8 cellular contexts compared by ENCODE assay signal in genomic region chr2:10080536-10081304, GRCh38. TPM values are rescaled to one million over a fixed set of nuclear protein-coding genes. Genes with fewer than 3 reads are reported as not detected.
A peak's percentile ranks its signal among the peaks of the same experiment; 100 is the strongest.
DNase-seq lines count a peak whose midpoint lies in the region; ATAC-seq and TF ChIP-seq lines count a peak whose summit lies in the region.

No MANE protein-coding gene starts in this region.

- H3K36me3 ChIP-seq in BJ (ENCODE audit: control insufficient read depth, insufficient read depth, low read length): no peaks in the 10 kb centered on the region

- H3K4me1 Mint-ChIP-seq in endothelial cell (ENCODE audit: unreplicated experiment): peaks cover 6% of the 10 kb centered on the region
- peaks cover 31% of the 10 kb centered on the region for H3K4me1 Mint-ChIP-seq in progenitor cell of endocrine pancreas (ENCODE audit: low read depth)

- CTCF ChIA-PET in BJ (lab: Yijun Ruan, JAX): interaction anchor here (0.6 to 11.7 kb wide), 6 partner anchors 8 to 579 kb away, joined by 3 to 101 read pairs (median 4); no protein-coding TSS in a partner anchor

- TF ChIP-seq CTCF in BJ (IDR thresholded peaks at IDR 0.05; ENCODE audit: insufficient read depth, low read depth, low read length) (no peak), endothelial cell (IDR thresholded peaks at IDR 0.05; ENCODE audit: unreplicated experiment) (no peak), progenitor cell of endocrine pancreas (IDR thresholded peaks at IDR 0.05; ENCODE audit: unreplicated experiment) (no peak)

- H3K9me3 Mint-ChIP-seq in endothelial cell (ENCODE audit: unreplicated experiment) (no peaks in the 10 kb centered on the region), progenitor cell of endocrine pancreas (ENCODE audit: low read depth) (no peaks in the 10 kb centered on the region)

- POLR2A ChIA-PET in BJ (lab: Charles Lee): interaction anchor here (0.7 kb wide), 1 partner anchor 352 kb away, joined by 12 read pairs; no protein-coding TSS in a partner anchor

- DNase-seq in BJ (ENCODE audit: low read depth) (no peak), MV-4-11 (lab: John Stamatoyannopoulos, UW) (peak; percentile 3), endothelial cell (ENCODE audit: low spot score) (peak; percentile 36), progenitor cell of endocrine pancreas (ENCODE audit: low spot score, unreplicated experiment) (no peak), DMS 273 treated with DMSO at 0.1 percent for 48 hours (lab: John Stamatoyannopoulos, UW) (no peak), AG08395 (ENCODE audit: low spot score) (no peak), NCI-H1930 (lab: John Stamatoyannopoulos, UW) (no peak)

- H3K36me3 Mint-ChIP-seq in endothelial cell (ENCODE audit: low read depth, unreplicated experiment) (no peaks in the 10 kb centered on the region), progenitor cell of endocrine pancreas (ENCODE audit: insufficient read depth) (no peaks in the 10 kb centered on the region)

- H3K4me3 ChIP-seq in BJ (ENCODE audit: low read depth, low read length): peak overlapping the region; percentile 44

- H3K27me3 Mint-ChIP-seq in endothelial cell (ENCODE audit: unreplicated experiment) (peaks cover 18% of the 10 kb centered on the region), progenitor cell of endocrine pancreas (peaks cover 45% of the 10 kb centered on the region)

- H3K27me3 ChIP-seq in BJ (ENCODE audit: control insufficient read depth, insufficient read depth, low read length): peaks cover 23% of the 10 kb centered on the region

- H3K4me3 Mint-ChIP-seq in endothelial cell (ENCODE audit: unreplicated experiment): peak overlapping the region; percentile 88
- peak overlapping the region; percentile 23 for H3K4me3 Mint-ChIP-seq in progenitor cell of endocrine pancreas (ENCODE audit: low read depth)

- H3K27ac Mint-ChIP-seq in endothelial cell (ENCODE audit: unreplicated experiment) (peak overlapping the region; percentile 85), progenitor cell of endocrine pancreas (no peak overlapping the region)

- peak; percentile 19 for ATAC-seq in GM19438 (IDR thresholded peaks at IDR 0.05; ENCODE audit: low read depth, unreplicated experiment)

RNA-seq across cellular contexts. Expression of gene CYS1, which starts 0.5 kb away (rescaled TPM):
- polyA plus RNA-seq in BJ (2011; rRNA removed): 1.5 and 2.5 TPM in 2 replicates
- 0.82 and 1.2 TPM in 2 replicates for polyA minus RNA-seq in BJ (2011; rRNA and poly(A)+ RNA removed)
- total RNA-seq in endothelial cell (ENCODE audit: unreplicated experiment) (7.3 TPM), progenitor cell of endocrine pancreas (2.3 and 2.5 TPM in 2 replicates)

RNA-seq across cellular contexts. Expression of gene KLF11, which starts 37.4 kb away (rescaled TPM):
- 16.7 and 21.7 TPM in 2 replicates for polyA plus RNA-seq in BJ (2011; rRNA removed)
- 12.8 and 16.4 TPM in 2 replicates for polyA minus RNA-seq in BJ (2011; rRNA and poly(A)+ RNA removed)
- 8.2 TPM for total RNA-seq in endothelial cell (ENCODE audit: unreplicated experiment)
- 3.5 and 4.6 TPM in 2 replicates for total RNA-seq in progenitor cell of endocrine pancreas

RNA-seq across cellular contexts. Expression of gene RRM2, which starts 41.8 kb away (rescaled TPM):
- 23.5 and 31.8 TPM in 2 replicates for polyA plus RNA-seq in BJ (2011; rRNA removed)
- polyA minus RNA-seq in BJ (2011; rRNA and poly(A)+ RNA removed): 19.2 and 19.6 TPM in 2 replicates
- total RNA-seq in endothelial cell (ENCODE audit: unreplicated experiment) (18.7 TPM), progenitor cell of endocrine pancreas (70.3 and 79.8 TPM in 2 replicates)

Comparison
In these comparisons a context has a peak if more than half of its experiments do, and no peak if none do; other contexts are left out.
1. DNase-seq: peak in MV-4-11 (single experiment) and endothelial cell (single experiment); none in BJ (single experiment), progenitor cell of endocrine pancreas (single experiment), DMS 273 treated with DMSO at 0.1 percent for 48 hours (single experiment), AG08395 (single experiment) and NCI-H1930 (0 of 2).